Comparison of ENCODE assay signal across 24 cellular contexts in genomic region chrY:8570384-8570783, GRCh38.
A peak's percentile ranks its signal among the peaks of the same experiment; 100 is the strongest.
DNase-seq lines count a peak whose midpoint lies in the region; ATAC-seq, FAIRE-seq and TF ChIP-seq lines count a peak whose summit lies in the region.
"Had no signal": no experiment of that assay in that cellular context is flagged by ENCODE, and none has a peak within 500 bp of the region (broad histone marks: within the 10 kb centered on the region; RNA-seq: fewer than 3 reads in every experiment).

No MANE protein-coding gene starts in this region.

- H3K4me1 ChIP-seq in body of pancreas = no peaks in the 10 kb centered on the region
- H3K4me1 ChIP-seq in small intestine (ENCODE audit: control insufficient read depth in 2 of 2, insufficient read depth in 1 of 2, low read depth in 1 of 2, low read length in 1 of 2) = no peaks in the 10 kb centered on the region
- H3K4me1 ChIP-seq: BE2C had no signal

- no peaks in the 10 kb centered on the region for H3K27me3 ChIP-seq in body of pancreas
- no peaks in the 10 kb centered on the region for H3K27me3 ChIP-seq in small intestine (ENCODE audit: control insufficient read depth in 2 of 2, insufficient read depth in 2 of 2, low read length in 2 of 2)
- H3K27me3 ChIP-seq: BE2C had no signal

- no peak overlapping the region for H3K4me3 ChIP-seq in body of pancreas
- no peak overlapping the region for H3K4me3 ChIP-seq in small intestine (ENCODE audit: low read depth in 1 of 2, low read length in 2 of 2)
- H3K4me3 ChIP-seq: GM12878 had no signal

- peak; percentile 63 for ATAC-seq in body of pancreas
- no peak for ATAC-seq in HG03159 (IDR thresholded peaks at IDR 0.05; ENCODE audit: unreplicated experiment)
- ATAC-seq in GM18907 (IDR thresholded peaks at IDR 0.05; ENCODE audit: unreplicated experiment) = no peak
- ATAC-seq in HG03135 (IDR thresholded peaks at IDR 0.05; ENCODE audit: unreplicated experiment) = no peak
- ATAC-seq: GM12878, HCT116 had no signal

- H3K27ac ChIP-seq in body of pancreas (peak overlapping the region in 1 of 4 donors; percentile 36), small intestine (ENCODE audit: low read depth in 1 of 2, low read length in 1 of 2) (no peak overlapping the region)

- TF ChIP-seq POLR2A in body of pancreas (IDR thresholded peaks at IDR 0.05) = no peak

- intact Hi-C loops in body of pancreas (cut with DNase I) = no loop called here

- H3K36me3 ChIP-seq in body of pancreas (replicated peaks in 1 of 2; ENCODE audit: insufficient read depth in 1 of 2, low read depth in 2 of 2) (no peaks in the 10 kb centered on the region), small intestine (ENCODE audit: control insufficient read depth in 2 of 2, insufficient read depth in 2 of 2, low read length in 2 of 2) (no peaks in the 10 kb centered on the region)
- H3K36me3 ChIP-seq: BE2C had no signal

- DNase-seq in LHCN-M2 (ENCODE audit: low read depth) (peak; percentile 0), body of pancreas (peak in 2 of 4 donors; percentile 19 to 39), myocyte (ENCODE audit: low read depth) (peak; percentile 7), small intestine (peak; percentile 78)
- DNase-seq: ACHN; BE2C; C1 segment of cervical spinal cord; CD4-positive, CD25-positive, alpha-beta regulatory T cell; CD8-positive, alpha-beta memory T cell; COR-L47; DMS 273 treated with DMSO at 0.1 percent for 48 hours; DMS53; DND-41; EL; GOT3; H7; HFFc6 had no signal

- no peaks in the 10 kb centered on the region for H3K9me3 ChIP-seq in body of pancreas
- no peaks in the 10 kb centered on the region for H3K9me3 ChIP-seq in small intestine (ENCODE audit: control insufficient read depth, low read depth)
- H3K9me3 ChIP-seq: BE2C had no signal

- FAIRE-seq in small intestine (lab: Jason Lieb, UNC) = no peak
- FAIRE-seq: A204.1, GM12878, GM19239 had no signal

- no peak for TF ChIP-seq CTCF in body of pancreas (IDR thresholded peaks at IDR 0.05)
